In genomic region chr13:29361716-29362115, GRCh38 we compare ENCODE assay signal across 14 cellular contexts.
DNase-seq lines count a peak whose midpoint lies in the region; ATAC-seq, FAIRE-seq and TF ChIP-seq lines count a peak whose summit lies in the region.
"Had no signal": no experiment of that assay in that cellular context is flagged by ENCODE, and none has a peak within 500 bp of the region (broad histone marks: within the 10 kb centered on the region; RNA-seq: fewer than 3 reads in every experiment).

No MANE protein-coding gene starts in this region.

- intact Hi-C loops in esophagus muscularis mucosa (cut with DNase I) (loop anchor here (2.0 kb wide), 1 partner anchor 541 kb away; the partner anchor contains the start of gene MTUS2), testis (cut with DNase I; ENCODE audit: low total_unique reads) (no loop called here)

- peak; percentile 24 for DNase-seq in ELR (ENCODE audit: low read depth)
- DNase-seq in esophagus muscularis mucosa (ENCODE audit: extremely low spot score), result peak; percentile 74
- peak; percentile 59 for DNase-seq in testis
- no peak for DNase-seq in RKO (ENCODE audit: low spot score)
- no peak for DNase-seq in RCC 7860 (ENCODE audit: low spot score)
- DNase-seq: Calu3; CD8-positive, alpha-beta T cell; DMS79 treated with DMSO at 0.1 percent for 48 hours; GDM1; H9 had no signal

- no peak for FAIRE-seq in RCC 7860 (lab: Jason Lieb, UNC)
- FAIRE-seq: H1 had no signal

- TF ChIP-seq EP300 in esophagus muscularis mucosa (IDR thresholded peaks at IDR 0.05), result no peak

- H3K27ac ChIP-seq in VCaP, result no peak overlapping the region
- H3K27ac ChIP-seq in esophagus muscularis mucosa (replicated peaks in 1 of 4), result no peak overlapping the region
- H3K27ac ChIP-seq in testis, result no peak overlapping the region
- H3K27ac ChIP-seq: BLaER1 treated with 17β-estradiol and CSF1 and Interleukin-3, amounts not matched to agents 10 nM and 100 nM had no signal

- WGBS in esophagus muscularis mucosa, result 80% methylated on average over 3 of the region's 3 CpGs
- 43 to 77% methylated on average over 3 of the region's 3 CpGs for WGBS in testis, 2 donors

- H3K27me3 ChIP-seq in esophagus muscularis mucosa (no peaks in the 10 kb centered on the region), testis (no peaks in the 10 kb centered on the region)
- H3K27me3 ChIP-seq: BLaER1 treated with 17β-estradiol and CSF1 and Interleukin-3, amounts not matched to agents 10 nM and 100 nM had no signal

- H3K9me3 ChIP-seq in esophagus muscularis mucosa (no peaks in the 10 kb centered on the region), testis (no peaks in the 10 kb centered on the region)
- H3K9me3 ChIP-seq: BLaER1 treated with 17β-estradiol and CSF1 and Interleukin-3, amounts not matched to agents 10 nM and 100 nM had no signal

- H3K4me1 ChIP-seq in esophagus muscularis mucosa, result peaks cover 3 to 4% (median 3%) of the 10 kb centered on the region in 4 donors
- peaks cover 3% of the 10 kb centered on the region for H3K4me1 ChIP-seq in testis

- no peak overlapping the region for H3K4me3 ChIP-seq in esophagus muscularis mucosa
- no peak overlapping the region for H3K4me3 ChIP-seq in testis
- H3K4me3 ChIP-seq: BLaER1 treated with 17β-estradiol and CSF1 and Interleukin-3, amounts not matched to agents 10 nM and 100 nM had no signal

- TF ChIP-seq POLR2A in esophagus muscularis mucosa (IDR thresholded peaks at IDR 0.05; ENCODE audit: low read depth) (no peak), testis (IDR thresholded peaks at IDR 0.05) (no peak)

- peak; percentile 20; the same call in 1 of the 2 replicates for TF ChIP-seq CTCF in VCaP (conservative IDR thresholded peaks at IDR 0.05)
- TF ChIP-seq CTCF in esophagus muscularis mucosa (IDR thresholded peaks at IDR 0.05), result no peak
- no peak for TF ChIP-seq CTCF in testis (IDR thresholded peaks at IDR 0.05)

- ATAC-seq in HG02759 (IDR thresholded peaks at IDR 0.05; ENCODE audit: unreplicated experiment), result no peak
- ATAC-seq: CD8-positive, alpha-beta T cell had no signal

- H3K36me3 ChIP-seq in esophagus muscularis mucosa (no peaks in the 10 kb centered on the region), testis (ENCODE audit: low read depth, missing control alignments) (no peaks in the 10 kb centered on the region)
- H3K36me3 ChIP-seq: BLaER1 treated with 17β-estradiol and CSF1 and Interleukin-3, amounts not matched to agents 10 nM and 100 nM had no signal

Comparison
In these comparisons a context has a peak if more than half of its experiments do, and no peak if none do; other contexts are left out.
1. DNase-seq: peak in ELR (single experiment), esophagus muscularis mucosa (single experiment) and testis (single experiment); none in RKO (single experiment) and RCC 7860 (single experiment).